Comparison of ENCODE assay signal across 17 cellular contexts in the genomic region with DNA sequence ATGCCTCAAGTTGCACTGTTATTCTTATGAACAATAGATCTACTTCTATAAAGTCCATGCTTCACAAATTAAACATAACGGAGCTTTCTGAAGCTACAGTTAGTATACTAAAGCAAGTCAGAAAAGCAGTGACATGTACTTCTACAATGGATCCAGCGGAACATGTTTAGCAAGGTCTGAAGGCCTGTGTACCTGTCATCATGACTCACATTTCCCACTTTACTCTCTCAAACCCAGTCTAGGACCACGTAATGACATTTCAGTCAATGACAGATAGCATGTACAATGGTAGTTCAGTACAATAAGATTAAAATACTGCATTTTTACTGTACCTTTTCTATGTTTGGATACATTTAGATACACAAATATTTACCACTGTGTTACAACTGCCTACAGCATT.
A peak's percentile ranks its signal among the peaks of the same experiment; 100 is the strongest.
DNase-seq lines count a peak whose midpoint lies in the region; ATAC-seq and TF ChIP-seq lines count a peak whose summit lies in the region.
"Had no signal": no experiment of that assay in that cellular context is flagged by ENCODE, and none has a peak within 500 bp of the region (broad histone marks: within the 10 kb centered on the region; RNA-seq: fewer than 3 reads in every experiment).

No MANE protein-coding gene starts in this region.

- peaks cover 6 to 11% of the 10 kb centered on the region in 2 donors for H3K36me3 Mint-ChIP-seq in activated naive CD4-positive, alpha-beta T cell treated with anti-CD3 and anti-CD28 coated beads, Interleukin-2, amount 50 U/mL, for 72 hours
- H3K36me3 Mint-ChIP-seq in type B pancreatic cell: peaks cover 33% of the 10 kb centered on the region

- TF ChIP-seq CTCF in RWPE1 (conservative IDR thresholded peaks at IDR 0.05; ENCODE audit: low read depth) (no peak), hepatocyte (IDR thresholded peaks at IDR 0.05; ENCODE audit: poor library complexity) (no peak), type B pancreatic cell (conservative IDR thresholded peaks at IDR 0.05) (no peak)

- no peak overlapping the region for H3K27ac ChIP-seq in RWPE1
- H3K27ac ChIP-seq in hepatocyte: no peak overlapping the region
- H3K27ac ChIP-seq: GM23248 had no signal

- H3K9me2 ChIP-seq in hepatocyte (replicated peaks; ENCODE audit: insufficient read depth): no peaks in the 10 kb centered on the region
- H3K9me2 ChIP-seq: SK-N-SH had no signal

- WGBS in hepatocyte (ENCODE audit: low lambda C conversion rate, missing lambda C conversion rate): 90% methylated on average over 3 of the region's 3 CpGs

- no peaks in the 10 kb centered on the region for H4K20me1 ChIP-seq in hepatocyte (ENCODE audit: insufficient read depth, poor library complexity, severe bottlenecking)

- no peaks in the 10 kb centered on the region for H3K36me3 ChIP-seq in hepatocyte (replicated peaks; ENCODE audit: insufficient read depth, low read depth)

- CTCF ChIA-PET in RWPE1 (lab: Yijun Ruan, JAX): no interaction called here

- H3K9me3 Mint-ChIP-seq in activated naive CD4-positive, alpha-beta T cell treated with anti-CD3 and anti-CD28 coated beads, Interleukin-2, amount 50 U/mL, for 72 hours: no peaks in the 10 kb centered on the region
- no peaks in the 10 kb centered on the region for H3K9me3 Mint-ChIP-seq in type B pancreatic cell

- H2AFZ ChIP-seq in hepatocyte: no peak overlapping the region
- H2AFZ ChIP-seq: GM23248 had no signal

- H3K4me3 Mint-ChIP-seq in type B pancreatic cell: no peak overlapping the region
- H3K4me3 Mint-ChIP-seq: CD8-positive, alpha-beta memory T cell had no signal

- no peaks in the 10 kb centered on the region for H3K27me3 ChIP-seq in hepatocyte

- H3K27ac Mint-ChIP-seq in activated naive CD4-positive, alpha-beta T cell treated with anti-CD3 and anti-CD28 coated beads, Interleukin-2, amount 50 U/mL, for 72 hours: no peak overlapping the region
- peak overlapping the region; percentile 75 for H3K27ac Mint-ChIP-seq in type B pancreatic cell

- ATAC-seq in activated naive CD4-positive, alpha-beta T cell treated with anti-CD3 and anti-CD28 coated beads, Interleukin-2, amount 50 U/mL, for 72 hours: peak; percentile 22 to 77
- ATAC-seq: K562 had no signal

- H3K27me3 Mint-ChIP-seq in type B pancreatic cell: no peaks in the 10 kb centered on the region
- H3K27me3 Mint-ChIP-seq: CD8-positive, alpha-beta memory T cell had no signal

- no peak for DNase-seq in activated naive CD4-positive, alpha-beta T cell treated with anti-CD3 and anti-CD28 coated beads, Interleukin-2, amount 50 U/mL, for 72 hours (ENCODE audit: low spot score in 2 of 2)
- DNase-seq in activated naive CD4-positive, alpha-beta T cell (lab: John Stamatoyannopoulos, UW): no peak
- DNase-seq in RWPE1 (ENCODE audit: low spot score): peak; percentile 30
- peak; percentile 16 for DNase-seq in hepatocyte (ENCODE audit: low spot score)
- DNase-seq in type B pancreatic cell (ENCODE audit: extremely low spot score, unreplicated experiment): no peak
- no peak for DNase-seq in NK-92 (lab: John Stamatoyannopoulos, UW; ENCODE audit: unreplicated experiment)
- DNase-seq in NCI-H748 (lab: John Stamatoyannopoulos, UW; ENCODE audit: unreplicated experiment): no peak
- DNase-seq: CD8-positive, alpha-beta memory T cell; DND-41; GM23248; NCI-H1092 treated with DMSO at 0.1 percent for 48 hours; NCI-H2081; NK-92 treated with Interleukin-12 subunit alpha and Interleukin-12 subunit beta, amount 100 ng/mL, for 24 hours; SHP77 treated with DMSO at 0.1 percent for 48 hours; SK-N-SH had no signal

- no peak overlapping the region for H3K4me2 ChIP-seq in hepatocyte
- H3K4me2 ChIP-seq: SK-N-SH had no signal

- POLR2A ChIA-PET in RWPE1 (lab: Yijun Ruan, JAX; ENCODE audit: low non-redundant PET): no interaction called here

- H3K4me1 ChIP-seq in hepatocyte (ENCODE audit: insufficient read depth): no peaks in the 10 kb centered on the region
- H3K4me1 ChIP-seq: HAP-1 had no signal

- no peaks in the 10 kb centered on the region for H3K4me1 Mint-ChIP-seq in type B pancreatic cell (ENCODE audit: unreplicated experiment)
- H3K4me1 Mint-ChIP-seq: CD8-positive, alpha-beta memory T cell had no signal

- H3K79me2 ChIP-seq in hepatocyte: no peaks in the 10 kb centered on the region

- H3K4me3 ChIP-seq in hepatocyte: no peak overlapping the region
- H3K4me3 ChIP-seq: GM23248, HAP-1, K562 had no signal

- H3K9me3 ChIP-seq in hepatocyte (ENCODE audit: low read depth): peaks cover 3% of the 10 kb centered on the region
- H3K9me3 ChIP-seq: HAP-1, SK-N-SH had no signal

Comparison
In these comparisons a context has a peak if more than half of its experiments do, and no peak if none do; other contexts are left out.
1. DNase-seq: peak in RWPE1 (single experiment) and hepatocyte (single experiment); none in activated naive CD4-positive, alpha-beta T cell treated with anti-CD3 and anti-CD28 coated beads, Interleukin-2, amount 50 U/mL, for 72 hours (0 of 2), activated naive CD4-positive, alpha-beta T cell (0 of 4), type B pancreatic cell (single experiment), NK-92 (single experiment) and NCI-H748 (single experiment).